12 cellular contexts compared by ENCODE assay signal in genomic region chr11:117281159-117281558, GRCh38. TPM values are rescaled to one million over a fixed set of nuclear protein-coding genes. Genes with fewer than 3 reads are reported as not detected.
DNase-seq lines count a peak whose midpoint lies in the region; ATAC-seq, FAIRE-seq and TF ChIP-seq lines count a peak whose summit lies in the region.
"Had no signal": no experiment of that assay in that cellular context is flagged by ENCODE, and none has a peak within 500 bp of the region (broad histone marks: within the 10 kb centered on the region; RNA-seq: fewer than 3 reads in every experiment).

No MANE protein-coding gene starts in this region.

- peaks cover 25% of the 10 kb centered on the region for H3K4me1 Mint-ChIP-seq in activated T-helper 17 cell treated with anti-CD3 and anti-CD28 coated beads, Interleukin-2, amount 50 U/mL, for 72 hours
- H3K4me1 Mint-ChIP-seq in Caco-2 (ENCODE audit: low read depth, unreplicated experiment), result peaks cover 7% of the 10 kb centered on the region

- H3K4me3 ChIP-seq in testis, result no peak overlapping the region
- no peak overlapping the region for H3K4me3 ChIP-seq in Caco-2 (ENCODE audit: low read depth, low read length)
- no peak overlapping the region for H3K4me3 ChIP-seq in small intestine (ENCODE audit: low read depth in 1 of 2, low read length in 2 of 2)

- H3K36me3 ChIP-seq in testis (ENCODE audit: low read depth, missing control alignments) (no peaks in the 10 kb centered on the region), Caco-2 (ENCODE audit: control insufficient read depth, insufficient read depth, low read length) (peaks cover 4% of the 10 kb centered on the region; the same call in 1 of the 2 replicates), small intestine (ENCODE audit: control insufficient read depth in 2 of 2, insufficient read depth in 2 of 2, low read length in 2 of 2) (peaks cover 5 to 15% of the 10 kb centered on the region in 2 donors)

- no peaks in the 10 kb centered on the region for H3K9me3 Mint-ChIP-seq in activated T-helper 17 cell treated with anti-CD3 and anti-CD28 coated beads, Interleukin-2, amount 50 U/mL, for 72 hours
- no peaks in the 10 kb centered on the region for H3K9me3 Mint-ChIP-seq in Caco-2 (ENCODE audit: unreplicated experiment)

- H3K27me3 Mint-ChIP-seq in activated T-helper 17 cell treated with anti-CD3 and anti-CD28 coated beads, Interleukin-2, amount 50 U/mL, for 72 hours, result no peaks in the 10 kb centered on the region
- no peaks in the 10 kb centered on the region for H3K27me3 Mint-ChIP-seq in Caco-2 (ENCODE audit: insufficient read depth, unreplicated experiment)

- peaks cover 52% of the 10 kb centered on the region for H3K36me3 Mint-ChIP-seq in activated T-helper 17 cell treated with anti-CD3 and anti-CD28 coated beads, Interleukin-2, amount 50 U/mL, for 72 hours (ENCODE audit: low read depth)
- peaks cover 33% of the 10 kb centered on the region for H3K36me3 Mint-ChIP-seq in Caco-2 (ENCODE audit: insufficient read depth, unreplicated experiment)

- TF ChIP-seq CTCF in testis (IDR thresholded peaks at IDR 0.05), result no peak
- TF ChIP-seq CTCF in Caco-2 (IDR thresholded peaks at IDR 0.05; ENCODE audit: insufficient read depth in 1 of 2, low read depth in 1 of 2, low read length in 1 of 2, severe bottlenecking in 1 of 2, unreplicated experiment in 1 of 2), result no peak

- H3K27ac ChIP-seq in testis, result no peak overlapping the region
- H3K27ac ChIP-seq in small intestine (ENCODE audit: low read depth in 1 of 2, low read length in 1 of 2), result no peak overlapping the region

- DNase-seq in NCI-H2227 (lab: John Stamatoyannopoulos, UW; ENCODE audit: unreplicated experiment) (peak; percentile 18), NCI-H2227 treated with DMSO at 0.1 percent for 48 hours (lab: John Stamatoyannopoulos, UW) (no peak), head of caudate nucleus (peak in 24 of 42 donors; percentile 13 to 79 (median 36)), testis (peak; percentile 49), Caco-2 (no peak), small intestine (no peak)
- DNase-seq: 8988T; activated CD4-positive, CD25-positive, alpha-beta regulatory T cell; NK-92 treated with Interleukin-12 subunit alpha and Interleukin-12 subunit beta, amount 100 ng/mL, for 24 hours had no signal

- no peak for TF ChIP-seq POLR2A in testis (IDR thresholded peaks at IDR 0.05)

- WGBS in testis, 2 donors, result 45 to 59% methylated on average over 6 of the region's 6 CpGs
- WGBS in small intestine, 3 donors, result 81 to 88% (median 86%) methylated on average over 6 of the region's 6 CpGs

- H3K4me3 Mint-ChIP-seq in activated T-helper 17 cell treated with anti-CD3 and anti-CD28 coated beads, Interleukin-2, amount 50 U/mL, for 72 hours, result peak overlapping the region; percentile 38
- no peak overlapping the region for H3K4me3 Mint-ChIP-seq in Caco-2 (ENCODE audit: unreplicated experiment)

- H3K27me3 ChIP-seq in testis (no peaks in the 10 kb centered on the region), Caco-2 (replicated peaks; ENCODE audit: control insufficient read depth, insufficient read depth, low read length) (no peaks in the 10 kb centered on the region), small intestine (ENCODE audit: control insufficient read depth in 2 of 2, insufficient read depth in 2 of 2, low read length in 2 of 2) (no peaks in the 10 kb centered on the region)

- POLR2A ChIA-PET in Caco-2 (lab: Charles Lee), result no interaction called here

- H3K27ac Mint-ChIP-seq in activated T-helper 17 cell treated with anti-CD3 and anti-CD28 coated beads, Interleukin-2, amount 50 U/mL, for 72 hours, result no peak overlapping the region
- no peak overlapping the region for H3K27ac Mint-ChIP-seq in Caco-2 (ENCODE audit: unreplicated experiment)

- CTCF ChIA-PET in Caco-2 (lab: Charles Lee), result no interaction called here

- H3K4me1 ChIP-seq in testis, result no peaks in the 10 kb centered on the region
- peaks cover 17% of the 10 kb centered on the region for H3K4me1 ChIP-seq in Caco-2
- H3K4me1 ChIP-seq in small intestine (ENCODE audit: control insufficient read depth in 2 of 2, insufficient read depth in 1 of 2, low read depth in 1 of 2, low read length in 1 of 2), result no peaks in the 10 kb centered on the region

- H3K9me3 ChIP-seq in testis, result no peaks in the 10 kb centered on the region
- H3K9me3 ChIP-seq in Caco-2, result no peaks in the 10 kb centered on the region
- H3K9me3 ChIP-seq in small intestine (ENCODE audit: control insufficient read depth, low read depth), result no peaks in the 10 kb centered on the region

- no peak for ATAC-seq in activated T-helper 17 cell treated with anti-CD3 and anti-CD28 coated beads, Interleukin-2, amount 50 U/mL, for 72 hours (replicated peaks)
- ATAC-seq in GM18870 (IDR thresholded peaks at IDR 0.05; ENCODE audit: unreplicated experiment), result no peak

- no TSS peak for BruUV-seq in Caco-2 (replicated peaks; lab: Mats Ljungman, UMichigan)

- no peak for FAIRE-seq in small intestine (lab: Jason Lieb, UNC)
- FAIRE-seq: islet of Langerhans had no signal

- intact Hi-C loops in head of caudate nucleus (cut with DNase I), result no loop called here
- intact Hi-C loops in testis (cut with DNase I; ENCODE audit: low total_unique reads), result no loop called here
- intact Hi-C loops in Caco-2 (cut with micrococcal nuclease; ENCODE audit: unreplicated experiment), result no loop called here

RNA-seq across cellular contexts. Expression of gene BACE1-AS, which starts 10.0 kb away (rescaled TPM):
- 1 to 10 TPM; 3.5 to 7.5 TPM for total RNA-seq in activated T-helper 17 cell treated with anti-CD3 and anti-CD28 coated beads, Interleukin-2, amount 50 U/mL, for 72 hours
- total RNA-seq in testis (10 to 100 TPM; 13.8 to 17.9 TPM), Caco-2 (2022) (18.8 TPM in 2 replicates)
- polyA plus RNA-seq in testis (ENCODE audit: insufficient read depth, low read depth, low replicate concordance) (11.2 TPM), small intestine (1 to 10 TPM; 1.6 to 7.6 (median 3.8) TPM)

RNA-seq across cellular contexts. Expression of gene BACE1, which starts 34.9 kb away (rescaled TPM):
- under 1 TPM; 0.16 to 0.17 TPM for total RNA-seq in activated T-helper 17 cell treated with anti-CD3 and anti-CD28 coated beads, Interleukin-2, amount 50 U/mL, for 72 hours
- total RNA-seq in testis (10 to 100 TPM; 24.7 to 32.5 TPM), Caco-2 (2022) (11.0 and 11.2 TPM in 2 replicates)
- polyA plus RNA-seq in testis (ENCODE audit: insufficient read depth, low read depth, low replicate concordance) (50.4 TPM), small intestine (1 to 10 TPM; 1.6 to 9.4 (median 2.2) TPM)

RNA-seq across cellular contexts. Expression of gene CEP164, which starts 46.5 kb away (rescaled TPM):
- 10 to 100 TPM; 28.6 to 31.0 TPM for total RNA-seq in activated T-helper 17 cell treated with anti-CD3 and anti-CD28 coated beads, Interleukin-2, amount 50 U/mL, for 72 hours
- total RNA-seq in testis, result 100 to 1,000 TPM in 1 of 2 donors, 10 to 100 TPM in 1; 83.3 to 157 TPM
- polyA plus RNA-seq in testis (ENCODE audit: insufficient read depth, low read depth, low replicate concordance), result 111 TPM
- 48.9 and 50.0 TPM in 2 replicates for total RNA-seq in Caco-2 (2022)
- 10 to 100 TPM in 1 of 3 donors, 1 to 10 TPM in 2; 2.9 to 12.2 (median 5.4) TPM for polyA plus RNA-seq in small intestine

RNA-seq across cellular contexts. Expression of gene RNF214, which starts 48.7 kb away (rescaled TPM):
- total RNA-seq in activated T-helper 17 cell treated with anti-CD3 and anti-CD28 coated beads, Interleukin-2, amount 50 U/mL, for 72 hours, result 10 to 100 TPM; 15.3 to 18.6 TPM
- total RNA-seq in testis (10 to 100 TPM; 37.8 to 48.9 TPM), Caco-2 (2022) (51.2 and 55.8 TPM in 2 replicates)
- polyA plus RNA-seq in testis (ENCODE audit: insufficient read depth, low read depth, low replicate concordance) (44.9 TPM), small intestine (10 to 100 TPM in 1 of 3 donors, 1 to 10 TPM in 2; 6.9 to 10.8 (median 7.0) TPM)

RNA-seq across cellular contexts. Expression of gene PCSK7, which starts 49.3 kb away (rescaled TPM):
- total RNA-seq in activated T-helper 17 cell treated with anti-CD3 and anti-CD28 coated beads, Interleukin-2, amount 50 U/mL, for 72 hours, result 100 to 1,000 TPM; 101 to 106 TPM
- 10 to 100 TPM; 57.7 to 66.5 TPM for total RNA-seq in testis
- polyA plus RNA-seq in testis (ENCODE audit: insufficient read depth, low read depth, low replicate concordance), result 52.0 TPM
- 120 and 132 TPM in 2 replicates for total RNA-seq in Caco-2 (2022)
- 10 to 100 TPM; 42.0 to 60.8 (median 42.7) TPM for polyA plus RNA-seq in small intestine

Comparison
In these comparisons a context has a peak if more than half of its experiments do, and no peak if none do; other contexts are left out.
1. DNase-seq: peak in NCI-H2227 (single experiment), head of caudate nucleus (24 of 42) and testis (single experiment); none in NCI-H2227 treated with DMSO at 0.1 percent for 48 hours (single experiment), Caco-2 (0 of 2) and small intestine (single experiment).
2. RNA of gene BACE1, which starts 34.9 kb away (total RNA-seq): 24.7 to 32.5 TPM in testis and 11.0 to 11.2 TPM in Caco-2; 0.16 to 0.17 TPM in activated T-helper 17 cell treated with anti-CD3 and anti-CD28 coated beads, Interleukin-2, amount 50 U/mL, for 72 hours; every median in the first group is over 10 times any median in the second.